Comparison of ENCODE assay signal across 21 cellular contexts in genomic region chr22:31431950-31432349, GRCh38.
"Had no signal": no experiment of that assay in that cellular context is flagged by ENCODE, and none has a peak within 500 bp of the region (broad histone marks: within the 10 kb centered on the region; RNA-seq: fewer than 3 reads in every experiment).

No MANE protein-coding gene starts in this region.

- H3K4me3 ChIP-seq: K562 had no signal

- H3K27ac ChIP-seq: VCaP had no signal

- ATAC-seq: activated CD8-positive, alpha-beta T cell treated with anti-CD3 and anti-CD28 coated beads for 36 hours; activated naive CD4-positive, alpha-beta T cell treated with anti-CD3 and anti-CD28 coated beads, Interleukin-2, amount 50 U/mL, for 72 hours; K562; PC-3; T-helper 17 cell had no signal

- DNase-seq: activated CD4-positive, alpha-beta T cell treated with anti-CD3 and anti-CD28 coated beads, Interleukin-2, amount 50 U/mL, for 1 hour; activated CD4-positive, CD25-positive, alpha-beta regulatory T cell; activated CD8-positive, alpha-beta memory T cell treated with anti-CD3 and anti-CD28 coated beads, Interleukin-2, amount 50 U/mL, for 4 hours; activated CD8-positive, alpha-beta T cell treated with anti-CD3 and anti-CD28 coated beads for 36 hours; activated naive CD4-positive, alpha-beta T cell treated with Interleukin-2 at 50 U/mL for 16 hours; anterior cingulate cortex; cerebellar nuclear complex; Karpas-422; MM.1S; NCI-H1105 treated with DMSO at 0.1 percent for 48 hours; NCI-H1436 treated with DMSO at 0.1 percent for 48 hours; NCI-H187; NCI-H2081 treated with DMSO at 0.1 percent for 48 hours; NCI-H446; NCI-H524; PC-3; SHP77 treated with DMSO at 0.1 percent for 48 hours; T-helper 17 cell had no signal
